In genomic region chr10:105473170-105473569, GRCh38 we compare ENCODE assay signal across 16 cellular contexts.
"Had no signal": no experiment of that assay in that cellular context is flagged by ENCODE, and none has a peak within 500 bp of the region (broad histone marks: within the 10 kb centered on the region; RNA-seq: fewer than 3 reads in every experiment).

No MANE protein-coding gene starts in this region.

- ATAC-seq: activated CD8-positive, alpha-beta memory T cell treated with anti-CD3 and anti-CD28 coated beads, Interleukin-2, amount 10 ng/mL, durations not matched to agents 7 days and 5 days; activated naive CD8-positive, alpha-beta T cell treated with anti-CD3 and anti-CD28 coated beads, Interleukin-2, amount 50 U/mL, for 24 hours; body of pancreas; natural killer cell; sciatic nerve; stimulated activated memory B cell treated with anti-CD40 and anti-IgM and Interleukin-4, amounts not matched to agents 10 μg/mL and 1 μg/mL and 100 μg/mL, for 72 hours had no signal

- FAIRE-seq: keratinocyte, small intestine had no signal

- DNase-seq: activated CD4-positive, alpha-beta memory T cell treated with anti-CD3 and anti-CD28 coated beads, Interleukin-2, amount 10 ng/mL, durations not matched to agents 7 days and 5 days; activated CD4-positive, alpha-beta T cell treated with anti-CD3 and anti-CD28 coated beads, Interleukin-2, amount 10 ng/mL, durations not matched to agents 24 days and 14 days; activated CD8-positive, alpha-beta memory T cell treated with anti-CD3 and anti-CD28 coated beads, Interleukin-2, amount 10 ng/mL, durations not matched to agents 7 days and 5 days; activated gamma-delta T cell; activated naive CD4-positive, alpha-beta T cell treated with anti-CD3 and anti-CD28 coated beads, Interleukin-2, amount 50 U/mL, for 16 hours; activated naive CD8-positive, alpha-beta T cell treated with anti-CD3 and anti-CD28 coated beads, Interleukin-2, amount 50 U/mL, for 24 hours; activated T-cell treated with anti-CD3 and anti-CD28 coated beads for 4 hours; body of pancreas; midbrain; natural killer cell; ovary; small intestine; stomach had no signal
